ENCODE assay signal across 6 cellular contexts in the genomic region with DNA sequence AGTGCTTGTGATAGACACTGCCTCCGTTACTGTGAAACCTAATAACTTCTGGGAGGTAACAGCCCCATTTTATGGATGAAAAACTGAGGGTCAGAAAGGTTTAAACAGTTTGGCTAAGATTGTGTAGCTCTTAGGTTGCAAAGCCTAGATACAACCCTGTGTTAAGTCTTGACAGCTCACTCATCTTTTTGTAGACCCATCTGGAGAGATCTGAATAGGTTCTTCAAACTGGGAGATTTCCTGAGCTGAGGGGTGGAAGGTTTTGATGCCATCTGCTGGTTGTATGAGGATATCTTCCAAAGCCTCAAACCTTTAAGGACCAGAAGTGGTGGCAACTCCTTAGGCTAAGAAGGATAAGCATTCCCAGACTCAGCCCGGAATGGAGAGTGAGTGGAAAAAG. TPM values are rescaled to one million over a fixed set of nuclear protein-coding genes. Genes with fewer than 3 reads are reported as not detected.
DNase-seq lines count a peak whose midpoint lies in the region; ATAC-seq and TF ChIP-seq lines count a peak whose summit lies in the region.

No MANE protein-coding gene starts in this region.

- H3K9me3 Mint-ChIP-seq in neural crest cell = no peaks in the 10 kb centered on the region

- ATAC-seq in HG02938 (IDR thresholded peaks at IDR 0.05; ENCODE audit: unreplicated experiment) (no peak), GM21515 (IDR thresholded peaks at IDR 0.05; ENCODE audit: unreplicated experiment) (no peak)

- H3K9ac ChIP-seq in MM.1S (ENCODE audit: low read length) = no peak overlapping the region

- H3K27me3 Mint-ChIP-seq in neural crest cell (ENCODE audit: low read depth) = peaks cover 27% of the 10 kb centered on the region

- no peaks in the 10 kb centered on the region for H3K9me2 ChIP-seq in MM.1S (replicated peaks; ENCODE audit: insufficient read depth, low read length)

- H3K9me3 ChIP-seq in MM.1S (replicated peaks; ENCODE audit: insufficient read depth, low read length) = no peaks in the 10 kb centered on the region

- H3K27ac ChIP-seq in MM.1S (ENCODE audit: low read length) = no peak overlapping the region

- H3K27me3 ChIP-seq in MM.1S (replicated peaks; ENCODE audit: insufficient read depth, low read length) = 0 out of 2 replicates have a peak, but pooled peaks cover 2% of the 10 kb centered on the region

- H3K4me1 Mint-ChIP-seq in neural crest cell = peaks cover 77% of the 10 kb centered on the region

- no peaks in the 10 kb centered on the region for H3K79me2 ChIP-seq in MM.1S (ENCODE audit: low read length)

- in situ Hi-C loops in astrocyte of the spinal cord (cut with HindIII; ENCODE audit: low sequenced_read_pairs) = no loop called here

- TF ChIP-seq CTCF in MM.1S (IDR thresholded peaks at IDR 0.05; ENCODE audit: low read length) (peak; percentile 55), astrocyte of the spinal cord (IDR thresholded peaks at IDR 0.05; ENCODE audit: low read depth, low read length) (peak; percentile 65), neural crest cell (conservative IDR thresholded peaks at IDR 0.05) (peak; percentile 60)

- H2AFZ ChIP-seq in MM.1S (ENCODE audit: low read length) = no peak overlapping the region

- H3K36me3 Mint-ChIP-seq in neural crest cell (ENCODE audit: low read depth) = peaks cover 23% of the 10 kb centered on the region

- H4K20me1 ChIP-seq in MM.1S (ENCODE audit: insufficient read depth, low read length) = no peaks in the 10 kb centered on the region

- H3F3A ChIP-seq in MM.1S (ENCODE audit: insufficient read depth, low read length) = peaks cover 5% of the 10 kb centered on the region; the same call in 1 of the 2 replicates

- H3K4me1 ChIP-seq in MM.1S (ENCODE audit: low read length) = peaks cover 3% of the 10 kb centered on the region; the same call in 1 of the 2 replicates

- DNase-seq in GM03348 (ENCODE audit: low spot score) = peak; percentile 77
- peak; percentile 63 for DNase-seq in MM.1S
- DNase-seq in astrocyte of the spinal cord (ENCODE audit: low read depth, low spot score) = peak; percentile 62
- no peak for DNase-seq in neural crest cell (ENCODE audit: low read depth, low spot score)

- H3K4me3 ChIP-seq in MM.1S (ENCODE audit: low read length) (no peak overlapping the region), astrocyte of the spinal cord (ENCODE audit: low read depth, low read length) (no peak overlapping the region)

- H3K4me2 ChIP-seq in MM.1S (ENCODE audit: low read depth, low read length) = no peak overlapping the region

- no peaks in the 10 kb centered on the region for H3K36me3 ChIP-seq in MM.1S (replicated peaks; ENCODE audit: insufficient read depth, low read length)

- no peak overlapping the region for H3K27ac Mint-ChIP-seq in neural crest cell (ENCODE audit: unreplicated experiment)

- peak overlapping the region; percentile 99 for H3K4me3 Mint-ChIP-seq in neural crest cell

RNA-seq across cellular contexts. Expression of a gene that starts 8.3 kb away (rescaled TPM):
- 0.37 and 0.55 TPM in 2 replicates for total RNA-seq in neural crest cell

RNA-seq across cellular contexts. Expression of a gene that starts 16.1 kb away (rescaled TPM):
- total RNA-seq in neural crest cell = 23.8 and 25.7 TPM in 2 replicates

RNA-seq across cellular contexts. Expression of a gene that starts 26.5 kb away (rescaled TPM):
- total RNA-seq in neural crest cell = 42.7 and 50.1 TPM in 2 replicates

RNA-seq across cellular contexts. Expression of a gene that starts 43.9 kb away (rescaled TPM):
- total RNA-seq in neural crest cell = 28.0 and 31.7 TPM in 2 replicates
